11 cellular contexts compared by ENCODE assay signal in the genomic region with DNA sequence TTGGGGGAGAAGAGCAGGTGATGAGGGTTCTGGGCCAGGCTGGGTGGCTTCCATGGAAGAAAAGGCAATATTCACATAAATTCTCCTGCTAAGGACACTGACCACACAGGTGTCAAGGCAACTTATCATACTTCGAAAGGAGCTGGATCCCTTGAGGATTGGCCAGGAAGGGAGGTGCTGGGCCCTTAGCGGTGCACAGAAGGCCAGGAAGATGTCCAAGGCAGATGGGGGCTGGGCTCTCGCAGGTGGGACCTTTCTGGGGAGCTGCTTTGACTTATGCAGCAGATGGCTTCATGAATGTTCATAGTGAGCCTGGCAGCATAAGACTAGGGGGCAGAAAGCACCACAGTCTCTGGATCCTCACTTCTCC. TPM values are rescaled to one million over a fixed set of nuclear protein-coding genes. Genes with fewer than 3 reads are reported as not detected.
DNase-seq lines count a peak whose midpoint lies in the region; ATAC-seq and TF ChIP-seq lines count a peak whose summit lies in the region.
"Had no signal": no experiment of that assay in that cellular context is flagged by ENCODE, and none has a peak within 500 bp of the region (broad histone marks: within the 10 kb centered on the region; RNA-seq: fewer than 3 reads in every experiment).

No MANE protein-coding gene starts in this region.

- TF ChIP-seq CTCF in Calu3 (IDR thresholded peaks at IDR 0.05; ENCODE audit: unreplicated experiment) (no peak), left ventricle myocardium inferior (IDR thresholded peaks at IDR 0.05; ENCODE audit: borderline replicate concordance) (no peak), uterus (IDR thresholded peaks at IDR 0.05) (no peak)

- H3K4me3 Mint-ChIP-seq in Calu3 (ENCODE audit: low read depth, unreplicated experiment) (peak overlapping the region; percentile 3), T-cell (no peak overlapping the region)

- peak overlapping the region; percentile 11 for H3K27ac Mint-ChIP-seq in Calu3 (ENCODE audit: unreplicated experiment)
- H3K27ac Mint-ChIP-seq in T-cell, result peak overlapping the region; percentile 61 to 75

- ATAC-seq in T-cell (replicated peaks in 1 of 4), result no peak
- no peak for ATAC-seq in HG02884 (IDR thresholded peaks at IDR 0.05; ENCODE audit: unreplicated experiment)
- ATAC-seq: heart left ventricle had no signal

- peak overlapping the region; percentile 98 for H3K27ac ChIP-seq in left ventricle myocardium inferior (replicated peaks)
- H3K27ac ChIP-seq in skeletal muscle tissue (ENCODE audit: low read depth, low read length), result peak overlapping the region; percentile 25
- peak overlapping the region in 1 of 2 donors; percentile 10 for H3K27ac ChIP-seq in uterus
- H3K27ac ChIP-seq: SJCRH30 had no signal

- intact Hi-C loops in Calu3 (cut with micrococcal nuclease; ENCODE audit: unreplicated experiment), result no loop called here
- intact Hi-C loops in left ventricle myocardium inferior (cut with micrococcal nuclease), result no loop called here
- intact Hi-C loops in uterus (cut with DNase I; ENCODE audit: low total_unique reads), result no loop called here

- peaks cover 45% of the 10 kb centered on the region for H3K36me3 ChIP-seq in left ventricle myocardium inferior
- peaks cover 33 to 39% (median 36%) of the 10 kb centered on the region in 3 donors for H3K36me3 ChIP-seq in skeletal muscle tissue (ENCODE audit: control insufficient read depth in 3 of 3, insufficient read depth in 3 of 3, low read length in 3 of 3)
- no peaks in the 10 kb centered on the region for H3K36me3 ChIP-seq in uterus

- H3K9me3 Mint-ChIP-seq in Calu3 (ENCODE audit: low read depth, unreplicated experiment), result no peaks in the 10 kb centered on the region
- no peaks in the 10 kb centered on the region for H3K9me3 Mint-ChIP-seq in T-cell

- no peak overlapping the region for H3K9ac ChIP-seq in skeletal muscle tissue (ENCODE audit: low read depth in 1 of 3, low read length in 3 of 3)

- POLR2A ChIA-PET in T-cell (lab: Charles Lee), result no interaction called here

- no peaks in the 10 kb centered on the region for H3K27me3 ChIP-seq in left ventricle myocardium inferior (ENCODE audit: low read depth)
- H3K27me3 ChIP-seq in skeletal muscle tissue (ENCODE audit: control insufficient read depth in 3 of 3, insufficient read depth in 3 of 3, low read length in 3 of 3), result no peaks in the 10 kb centered on the region
- no peaks in the 10 kb centered on the region for H3K27me3 ChIP-seq in uterus
- H3K27me3 ChIP-seq: heart left ventricle, MG63, SJCRH30 had no signal

- DNase-seq in Calu3 (no peak), T-cell (no peak), left ventricle myocardium inferior (no peak), uterus (no peak), epidermal melanocyte (ENCODE audit: insufficient read length, low spot score) (no peak)

- H3K36me3 Mint-ChIP-seq in Calu3 (ENCODE audit: insufficient read depth, unreplicated experiment) (peaks cover 90% of the 10 kb centered on the region), T-cell (peaks cover 3% of the 10 kb centered on the region)

- peaks cover 49% of the 10 kb centered on the region for H3K4me1 Mint-ChIP-seq in Calu3 (ENCODE audit: low read depth, unreplicated experiment)
- H3K4me1 Mint-ChIP-seq in T-cell, result peaks cover 25 to 45% (median 34%) of the 10 kb centered on the region in 3 donors

- H3K9me3 ChIP-seq in left ventricle myocardium inferior (replicated peaks) (no peaks in the 10 kb centered on the region), skeletal muscle tissue (ENCODE audit: control insufficient read depth in 3 of 3, low read length in 3 of 3) (no peaks in the 10 kb centered on the region), uterus (no peaks in the 10 kb centered on the region)
- H3K9me3 ChIP-seq: heart left ventricle, MG63, SJCRH30 had no signal

- H3K27me3 Mint-ChIP-seq in Calu3 (ENCODE audit: unreplicated experiment), result no peaks in the 10 kb centered on the region
- H3K27me3 Mint-ChIP-seq in T-cell, result no peaks in the 10 kb centered on the region

- H3K4me3 ChIP-seq in left ventricle myocardium inferior, result no peak overlapping the region
- H3K4me3 ChIP-seq in skeletal muscle tissue (ENCODE audit: low read length in 3 of 3), result no peak overlapping the region
- no peak overlapping the region for H3K4me3 ChIP-seq in uterus
- H3K4me3 ChIP-seq: heart left ventricle, MG63, SJCRH30, smooth muscle cell had no signal

- BruUV-seq in Calu3 (replicated peaks; lab: Mats Ljungman, UMichigan), result no TSS peak

- no peak for TF ChIP-seq POLR2A in uterus (IDR thresholded peaks at IDR 0.05)

- CTCF ChIA-PET in Calu3 (lab: Charles Lee) (interaction anchor here (0.6 to 1.5 kb wide), 4 partner anchors 13 to 68 kb away, joined by 4 to 28 read pairs (median 5); a partner anchor contains a TSS), T-cell (lab: Charles Lee) (interaction anchor here (1.0 to 1.3 kb wide), 5 partner anchors 9 to 93 kb away, joined by 3 to 21 read pairs (median 4); partner anchors contain the start of genes BLOC1S1 (in 1 of the 2), ORMDL2 (in 1 of the 2) and SARNP (in 1 of the 2))

- H3K4me1 ChIP-seq in left ventricle myocardium inferior (peaks cover 83% of the 10 kb centered on the region), skeletal muscle tissue (ENCODE audit: control insufficient read depth in 3 of 3, insufficient read depth in 3 of 3, low read length in 3 of 3) (peaks cover 70 to 78% (median 75%) of the 10 kb centered on the region in 3 donors), uterus (peaks cover 0 to 22% of the 10 kb centered on the region in 2 donors)

RNA-seq across cellular contexts. Expression of gene CD63, which starts 3.9 kb away (rescaled TPM):
- total RNA-seq in Calu3 (2022) (880 and 991 TPM in 2 replicates), T-cell (10 to 100 TPM; 41.3 to 88.2 (median 73.5) TPM), left ventricle myocardium inferior (705 TPM), skeletal muscle tissue (1,640 TPM), uterus (100 to 1,000 TPM; 417 to 911 (median 637) TPM)

RNA-seq across cellular contexts. Expression of gene RDH5, which starts 4.7 kb away (rescaled TPM):
- total RNA-seq in Calu3 (2022) (11.0 and 11.2 TPM in 2 replicates), T-cell (10 to 100 TPM; 13.0 to 29.1 (median 22.4) TPM), left ventricle myocardium inferior (12.2 TPM), skeletal muscle tissue (19.8 TPM), uterus (10 to 100 TPM in 2 of 4 donors, 1 to 10 TPM in 2; 4.1 to 16.8 (median 9.7) TPM)
- total RNA-seq: smooth muscle cell had no signal

RNA-seq across cellular contexts. Expression of gene BLOC1S1, which starts 9.1 kb away (rescaled TPM):
- total RNA-seq in Calu3 (2022) (71.0 and 89.4 TPM in 2 replicates), T-cell (10 to 100 TPM; 49.4 to 76.6 (median 72.7) TPM), left ventricle myocardium inferior (109 TPM), skeletal muscle tissue (42.3 TPM), uterus (100 to 1,000 TPM in 3 of 4 donors, 10 to 100 TPM in 1; 53.6 to 238 (median 140) TPM)

RNA-seq across cellular contexts. Expression of gene ITGA7, which starts 17.2 kb away (rescaled TPM):
- total RNA-seq in Calu3 (2022) (5.9 and 6.3 TPM in 2 replicates), T-cell (1 to 10 TPM; 2.6 to 4.6 (median 3.1) TPM), left ventricle myocardium inferior (520 TPM), skeletal muscle tissue (123 TPM), uterus (100 to 1,000 TPM in 1 of 4 donors, 10 to 100 TPM in 2, 1 to 10 TPM in 1; 6.8 to 167 (median 29.4) TPM)

RNA-seq across cellular contexts. Expression of gene GDF11, which starts 18.0 kb away (rescaled TPM):
- total RNA-seq in Calu3 (2022) (5.3 and 6.7 TPM in 2 replicates), T-cell (10 to 100 TPM in 4 of 5 donors, 1 to 10 TPM in 1; 7.5 to 12.9 (median 11.5) TPM), left ventricle myocardium inferior (15.6 TPM), skeletal muscle tissue (3.1 TPM), uterus (10 to 100 TPM in 1 of 4 donors, 1 to 10 TPM in 2, under 1 TPM in 1; 0.77 to 17.1 (median 5.0) TPM)
